Comparison of ENCODE assay signal across 8 cellular contexts in the genomic region with DNA sequence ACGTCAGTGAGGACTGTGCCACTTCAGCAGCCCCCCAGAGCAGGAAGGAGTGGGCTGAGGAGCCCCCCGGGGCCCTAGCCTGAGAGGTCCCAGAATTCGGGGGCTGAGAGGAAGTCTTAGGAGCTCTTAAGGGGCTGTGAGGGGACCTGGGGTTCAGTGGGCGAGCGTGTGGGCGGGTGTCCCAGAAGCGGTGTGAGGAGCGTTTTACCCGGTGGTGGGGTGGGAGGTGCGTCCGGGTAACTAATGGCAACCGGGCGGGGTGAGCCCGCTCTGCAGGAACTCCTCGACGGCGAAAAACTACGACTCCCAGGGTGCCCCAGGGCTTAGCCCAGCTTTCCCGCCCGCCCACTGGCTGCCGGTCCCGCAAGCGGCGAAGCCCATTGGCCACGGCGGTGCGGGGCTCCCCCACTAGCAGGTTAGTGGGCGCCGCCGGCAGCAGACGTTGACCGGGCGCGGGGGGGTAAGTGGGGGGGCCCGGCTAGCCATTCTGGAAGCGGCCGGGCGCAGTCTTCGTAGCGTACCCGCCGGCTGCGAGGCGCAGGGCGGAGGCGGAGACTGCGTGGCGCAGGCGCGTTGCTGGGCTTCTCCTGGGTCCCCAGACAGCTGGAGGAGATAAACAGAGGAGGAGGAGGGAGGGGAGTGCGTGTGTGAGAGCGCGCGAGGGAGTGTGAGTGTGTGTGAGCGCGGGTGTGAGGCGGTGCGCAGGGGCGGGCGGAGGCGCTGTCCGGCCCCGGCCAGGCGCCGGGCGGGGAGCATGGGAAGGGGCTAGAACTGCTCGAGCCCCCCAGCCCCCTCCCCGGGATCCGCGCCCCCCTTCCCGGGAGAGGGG. TPM values are rescaled to one million over a fixed set of nuclear protein-coding genes. Genes with fewer than 3 reads are reported as not detected.
DNase-seq lines count a peak whose midpoint lies in the region; ATAC-seq and TF ChIP-seq lines count a peak whose summit lies in the region.

A gene with protein sequence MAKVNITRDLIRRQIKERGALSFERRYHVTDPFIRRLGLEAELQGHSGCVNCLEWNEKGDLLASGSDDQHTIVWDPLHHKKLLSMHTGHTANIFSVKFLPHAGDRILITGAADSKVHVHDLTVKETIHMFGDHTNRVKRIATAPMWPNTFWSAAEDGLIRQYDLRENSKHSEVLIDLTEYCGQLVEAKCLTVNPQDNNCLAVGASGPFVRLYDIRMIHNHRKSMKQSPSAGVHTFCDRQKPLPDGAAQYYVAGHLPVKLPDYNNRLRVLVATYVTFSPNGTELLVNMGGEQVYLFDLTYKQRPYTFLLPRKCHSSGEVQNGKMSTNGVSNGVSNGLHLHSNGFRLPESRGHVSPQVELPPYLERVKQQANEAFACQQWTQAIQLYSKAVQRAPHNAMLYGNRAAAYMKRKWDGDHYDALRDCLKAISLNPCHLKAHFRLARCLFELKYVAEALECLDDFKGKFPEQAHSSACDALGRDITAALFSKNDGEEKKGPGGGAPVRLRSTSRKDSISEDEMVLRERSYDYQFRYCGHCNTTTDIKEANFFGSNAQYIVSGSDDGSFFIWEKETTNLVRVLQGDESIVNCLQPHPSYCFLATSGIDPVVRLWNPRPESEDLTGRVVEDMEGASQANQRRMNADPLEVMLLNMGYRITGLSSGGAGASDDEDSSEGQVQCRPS (plus strand): TSS at position 579 of the 829 bp plus-strand sequence. CDS start 26,423 bp downstream, outside the sequence.

- no peak for TF ChIP-seq CTCF in AG10803 (conservative IDR thresholded peaks at IDR 0.05; ENCODE audit: low read length)

- peak; percentile 97 for DNase-seq in AG10803 (ENCODE audit: low read depth)
- DNase-seq in NCI-H460 (ENCODE audit: extremely low read depth, low read depth): peak; percentile 87
- peak; percentile 97 for DNase-seq in activated CD4-positive, CD25-positive, alpha-beta regulatory T cell treated with anti-CD3 and anti-CD28 coated beads, Interleukin-2, amount 50 U/mL, for 72 hours
- peak; percentile 76 to 81 for DNase-seq in cerebellar nuclear complex (lab: John Stamatoyannopoulos, UW)
- DNase-seq in islet precursor cell: peak; percentile 98
- peak; percentile 95 to 97 (median 96) for DNase-seq in stimulated activated CD4-positive, alpha-beta T cell treated with anti-CD3 and anti-CD28 coated beads, Interleukin-12 subunit alpha, Interleukin-12 subunit beta, amount 100 ng/mL, for 48 hours (ENCODE audit: low read depth in 2 of 3, low spot score in 1 of 3)

- peak within 1 kb of the TSS; percentile 73 for H3K4me3 ChIP-seq in AG10803 (ENCODE audit: low read length)

- ATAC-seq in GM19043 (IDR thresholded peaks at IDR 0.05; ENCODE audit: low read depth, unreplicated experiment) (peak; percentile 94), HG03378 (IDR thresholded peaks at IDR 0.05; ENCODE audit: unreplicated experiment) (peak; percentile 76)

RNA-seq across cellular contexts. Expression of the gene that starts here (rescaled TPM):
- total RNA-seq in NCI-H460 (2014; rRNA removed; shearing (Covaris generic)): 10.3 and 11.2 TPM in 2 replicates
- polyA plus RNA-seq in NCI-H460 (2014; cell fraction: nucleus; rRNA removed): 3.5 and 3.7 TPM in 2 replicates

Comparison
In these comparisons a context has a peak if more than half of its experiments do, and no peak if none do; other contexts are left out.
1. Peak in every context shown above with its lines: DNase-seq, ATAC-seq and H3K4me3 ChIP-seq.